ENCODE assay signal across 1 cellular context in genomic region chr22:29553391-29554224, GRCh38.
A peak's percentile ranks its signal among the peaks of the same experiment; 100 is the strongest.
TF ChIP-seq lines count a peak whose summit lies in the region.

Gene THOC5, minus strand, starts transcription at chr22:29553757. Its CDS starts 4,610 bp downstream, at chr22:29549147.

TF ChIP-seq in HepG2, 621 proteins besides CTCF, POLR2A, EP300 and RAD21 (continued from another document and continues in another):
- peak; percentile 95 for TF ChIP-seq ZNF687 (CRISPR knock-in tag; IDR thresholded peaks at IDR 0.05)
- TF ChIP-seq ESRRA (CRISPR knock-in tag; IDR thresholded peaks at IDR 0.05; ENCODE audit: low read depth), result no peak
- no peak for TF ChIP-seq RFX5 (IDR thresholded peaks at IDR 0.05; ENCODE audit: low read depth, low read length)
- 0 out of 2 replicates have a peak, but pooled peaks have one; percentile 42 for TF ChIP-seq ZSCAN29 (CRISPR knock-in tag; conservative IDR thresholded peaks at IDR 0.05)
- TF ChIP-seq MAF1 (CRISPR knock-in tag; IDR thresholded peaks at IDR 0.05; ENCODE audit: borderline replicate concordance), result no peak
- no peak for TF ChIP-seq NPAS2 (CRISPR knock-in tag; IDR thresholded peaks at IDR 0.05; ENCODE audit: borderline replicate concordance)
- TF ChIP-seq CEBPG (CRISPR knock-in tag; IDR thresholded peaks at IDR 0.05), result peak; percentile 37
- TF ChIP-seq DPF2 (CRISPR knock-in tag; IDR thresholded peaks at IDR 0.05; ENCODE audit: borderline replicate concordance, low read depth), result no peak
- TF ChIP-seq MIXL1 (CRISPR knock-in tag; IDR thresholded peaks at IDR 0.05), result peak; percentile 88
- no peak for TF ChIP-seq AKNA (CRISPR knock-in tag; IDR thresholded peaks at IDR 0.05; ENCODE audit: borderline replicate concordance)
- peak; percentile 73 for TF ChIP-seq DRAP1 (CRISPR knock-in tag; IDR thresholded peaks at IDR 0.05)
- peak; percentile 95 for TF ChIP-seq GATAD1 (CRISPR knock-in tag; IDR thresholded peaks at IDR 0.05)
- TF ChIP-seq CCDC6 (CRISPR knock-in tag; IDR thresholded peaks at IDR 0.05), result peak; percentile 90; the same call in 1 of the 2 replicates
- TF ChIP-seq TFDP2 (CRISPR knock-in tag; IDR thresholded peaks at IDR 0.05), result peak; percentile 81
- TF ChIP-seq JUNB (CRISPR knock-in tag; IDR thresholded peaks at IDR 0.05; ENCODE audit: borderline replicate concordance), result no peak
- TF ChIP-seq YY1 (IDR thresholded peaks at IDR 0.05; ENCODE audit: insufficient read depth, insufficient replicate concordance, low read depth, low read length), result peak; percentile 68
- no peak for TF ChIP-seq ELF4 (CRISPR knock-in tag; IDR thresholded peaks at IDR 0.05; ENCODE audit: borderline replicate concordance)
- no peak for TF ChIP-seq KDM1A (CRISPR knock-in tag; IDR thresholded peaks at IDR 0.05)
- TF ChIP-seq ZNF512 (CRISPR knock-in tag; IDR thresholded peaks at IDR 0.05), result no peak
- no peak for TF ChIP-seq ZNF142 (CRISPR knock-in tag; IDR thresholded peaks at IDR 0.05)
- no peak; the same call in 1 of the 2 replicates for TF ChIP-seq BRD4 (CRISPR knock-in tag; IDR thresholded peaks at IDR 0.05)
- peak; percentile 64; the same call in 1 of the 2 replicates for TF ChIP-seq FOXO1 (CRISPR knock-in tag; IDR thresholded peaks at IDR 0.05)
- TF ChIP-seq ZNF558 (CRISPR knock-in tag; IDR thresholded peaks at IDR 0.05; ENCODE audit: borderline replicate concordance), result no peak
- peak; percentile 72 for TF ChIP-seq POLR2AphosphoS5 (IDR thresholded peaks at IDR 0.05; ENCODE audit: low read depth, low read length)
- TF ChIP-seq PHB2 (IDR thresholded peaks at IDR 0.05; ENCODE audit: partially characterized antibody), result no peak
- peak; percentile 90 for TF ChIP-seq ARID4A (CRISPR knock-in tag; IDR thresholded peaks at IDR 0.05; ENCODE audit: borderline replicate concordance)
- peak; percentile 66; the same call in 1 of the 2 replicates for TF ChIP-seq ZNF747 (CRISPR knock-in tag; IDR thresholded peaks at IDR 0.05; ENCODE audit: borderline replicate concordance)
- TF ChIP-seq IKZF1 (IDR thresholded peaks at IDR 0.05), result no peak
- no peak for TF ChIP-seq CREBL2 (CRISPR knock-in tag; IDR thresholded peaks at IDR 0.05; ENCODE audit: borderline replicate concordance)
- TF ChIP-seq KLF16 (CRISPR knock-in tag; IDR thresholded peaks at IDR 0.05), result peak in 1 of 2 experiments; percentile 85; a peak in 1 of 4 replicates
- TF ChIP-seq ZSCAN21 (CRISPR knock-in tag; IDR thresholded peaks at IDR 0.05; ENCODE audit: borderline replicate concordance), result peak; percentile 52; the same call in 1 of the 2 replicates
